In the genomic region with DNA sequence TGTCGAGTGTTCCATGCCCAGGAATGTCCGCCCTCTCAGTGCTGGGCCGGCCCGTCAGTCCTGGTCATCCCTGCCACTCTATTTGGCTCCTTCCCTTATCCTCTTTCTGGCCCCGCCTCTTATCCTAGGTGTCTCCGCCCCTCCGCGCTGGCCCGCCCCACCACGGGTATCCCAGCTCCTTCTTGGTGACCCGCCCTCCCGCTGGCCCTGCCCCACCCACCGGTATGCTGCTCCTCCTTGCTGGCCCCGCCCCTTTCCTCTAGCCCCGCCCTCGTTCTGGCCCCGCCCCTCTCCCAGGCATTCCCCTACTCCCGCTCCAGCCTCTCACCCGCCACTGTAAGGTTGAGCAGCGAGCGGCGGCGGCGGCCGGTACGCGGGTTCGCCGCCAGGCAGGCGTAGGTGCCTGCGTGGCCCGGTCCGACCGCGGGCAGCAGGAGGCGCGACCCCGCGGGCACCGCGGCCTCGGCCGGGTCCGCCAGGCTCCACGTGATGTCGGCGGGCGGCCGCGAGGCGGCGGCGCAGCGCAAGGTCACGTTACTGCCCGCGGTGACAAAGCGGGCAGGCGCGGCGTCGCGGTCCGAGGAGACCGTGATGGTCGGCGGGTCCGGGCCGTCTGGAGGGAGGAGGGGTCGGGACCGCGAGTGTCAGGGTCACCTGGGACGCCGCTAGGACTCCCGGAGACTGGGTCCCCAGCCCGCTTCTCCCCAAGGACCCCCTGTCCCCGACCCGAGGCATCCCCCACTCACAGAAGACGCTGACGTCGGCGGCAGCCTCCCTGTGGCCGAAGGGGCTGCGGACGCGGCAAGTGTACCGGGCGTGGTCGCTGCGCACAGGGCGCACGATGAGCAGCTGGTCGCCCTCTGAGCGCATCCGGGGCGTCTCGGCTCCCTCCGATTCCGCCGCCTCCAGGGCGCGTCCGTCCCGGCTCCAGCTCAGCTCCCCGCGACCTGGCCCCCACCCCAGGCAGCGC, we compare ENCODE assay signal across 8 cellular contexts. TPM values are rescaled to one million over a fixed set of nuclear protein-coding genes. Genes with fewer than 3 reads are reported as not detected.
DNase-seq lines count a peak whose midpoint lies in the region; TF ChIP-seq lines count a peak whose summit lies in the region.

No MANE protein-coding gene starts in this region.

- H4K20me1 ChIP-seq in MM.1S (ENCODE audit: insufficient read depth, low read length), result no peaks in the 10 kb centered on the region

- TF ChIP-seq CTCF in WERI-Rb-1 (IDR thresholded peaks at IDR 0.05; ENCODE audit: low read depth, low read length) (peak; percentile 26; the same call in 1 of the 2 replicates), breast epithelium (IDR thresholded peaks at IDR 0.05) (peak in 2 of 3 donors; percentile 18 to 61), MM.1S (IDR thresholded peaks at IDR 0.05; ENCODE audit: low read length) (no peak)

- no peaks in the 10 kb centered on the region for H3K9me2 ChIP-seq in MM.1S (replicated peaks; ENCODE audit: insufficient read depth, low read length)

- H3K4me2 ChIP-seq in MM.1S (ENCODE audit: low read depth, low read length), result no peak overlapping the region

- no peaks in the 10 kb centered on the region for H3F3A ChIP-seq in MM.1S (ENCODE audit: insufficient read depth, low read length)

- no peak overlapping the region for H3K9ac ChIP-seq in MM.1S (ENCODE audit: low read length)

- H3K9me3 ChIP-seq in WERI-Rb-1 (ENCODE audit: severe bottlenecking), result no peaks in the 10 kb centered on the region
- H3K9me3 ChIP-seq in breast epithelium, result no peaks in the 10 kb centered on the region
- no peaks in the 10 kb centered on the region for H3K9me3 ChIP-seq in MM.1S (replicated peaks; ENCODE audit: insufficient read depth, low read length)

- H2AFZ ChIP-seq in MM.1S (ENCODE audit: low read length), result no peak overlapping the region

- H3K27me3 ChIP-seq in H7 (ENCODE audit: control insufficient read depth, insufficient read depth, low read length) (peaks cover 9% of the 10 kb centered on the region), WERI-Rb-1 (ENCODE audit: insufficient read depth, low read depth, severe bottlenecking) (no peaks in the 10 kb centered on the region), breast epithelium (no peaks in the 10 kb centered on the region), MM.1S (replicated peaks; ENCODE audit: insufficient read depth, low read length) (no peaks in the 10 kb centered on the region)

- in situ Hi-C loops in G401 (cut with HindIII; ENCODE audit: low sequenced_read_pairs), result no loop called here

- intact Hi-C loops in breast epithelium (cut with DNase I; ENCODE audit: low total_unique reads), result no loop called here

- H3K4me1 ChIP-seq in breast epithelium (no peaks in the 10 kb centered on the region), MM.1S (ENCODE audit: low read length) (no peaks in the 10 kb centered on the region)

- H3K4me3 ChIP-seq in H7 (ENCODE audit: insufficient read depth, low read depth, low read length) (peak overlapping the region; percentile 79), WERI-Rb-1 (ENCODE audit: low read depth, low read length) (peak overlapping the region; percentile 49), breast epithelium (peak overlapping the region; percentile 49 to 80 (median 67)), skin epidermis (peak overlapping the region; percentile 38 to 69 (median 60)), MM.1S (ENCODE audit: low read length) (no peak overlapping the region)

- H3K27ac ChIP-seq in WERI-Rb-1, result peak overlapping the region; percentile 68
- H3K27ac ChIP-seq in breast epithelium, result peak overlapping the region; percentile 30 to 82
- peak overlapping the region in 17 of 21 experiments; percentile 21 to 79 (median 55) for H3K27ac ChIP-seq in skin epidermis
- H3K27ac ChIP-seq in MM.1S (ENCODE audit: low read length), result no peak overlapping the region

- H3K36me3 ChIP-seq in H7 (replicated peaks; ENCODE audit: control insufficient read depth, insufficient read depth, low read length) (no peaks in the 10 kb centered on the region; the same call in 1 of the 2 replicates), WERI-Rb-1 (peaks cover 3% of the 10 kb centered on the region; the same call in 1 of the 2 replicates), breast epithelium (no peaks in the 10 kb centered on the region), MM.1S (replicated peaks; ENCODE audit: insufficient read depth, low read length) (no peaks in the 10 kb centered on the region)

- no peak for TF ChIP-seq POLR2A in breast epithelium (IDR thresholded peaks at IDR 0.05)

- H3K79me2 ChIP-seq in MM.1S (ENCODE audit: low read length), result no peaks in the 10 kb centered on the region

- peak; percentile 97 for DNase-seq in G401 (ENCODE audit: low spot score)
- DNase-seq in H7, result peak; percentile 99
- peak; percentile 88 for DNase-seq in NAMALWA (ENCODE audit: low spot score)
- DNase-seq in WERI-Rb-1, result peak; percentile 99
- DNase-seq in breast epithelium (ENCODE audit: low spot score in 2 of 2), result peak; percentile 97 to 99
- peak; percentile 98 for DNase-seq in iPS-NIHi7 (ENCODE audit: extremely low spot score)
- DNase-seq in MM.1S, result no peak

RNA-seq across cellular contexts. Expression of gene VSIG10L, which starts 2.0 kb away (rescaled TPM):
- 9.3 and 9.5 TPM in 2 replicates for total RNA-seq in G401 (2014; rRNA removed; shearing (Covaris generic))
- 9.6 and 13.2 TPM in 2 replicates for total RNA-seq in H7 (2014; rRNA removed; shearing (Covaris generic))
- 1 to 10 TPM; 1.3 to 1.8 (median 1.8) TPM for total RNA-seq in breast epithelium

RNA-seq across cellular contexts. Expression of gene ETFB, which starts 26.2 kb away (rescaled TPM):
- total RNA-seq in G401 (2014; rRNA removed; shearing (Covaris generic)), result 122 and 148 TPM in 2 replicates
- 106 and 125 TPM in 2 replicates for total RNA-seq in H7 (2014; rRNA removed; shearing (Covaris generic))
- total RNA-seq in breast epithelium, result 100 to 1,000 TPM in 1 of 3 donors, 10 to 100 TPM in 2; 60.7 to 214 (median 88.5) TPM

RNA-seq across cellular contexts. Expression of gene IGLON5, which starts 28.5 kb away (rescaled TPM):
- total RNA-seq in G401 (2014; rRNA removed; shearing (Covaris generic)), result not detected in 2 replicates
- total RNA-seq in H7 (2014; rRNA removed; shearing (Covaris generic)), result 18.2 and 24.5 TPM in 2 replicates
- total RNA-seq in breast epithelium, result under 1 TPM in 1 of 3 donors, not detected in 2; 0.66 TPM

RNA-seq across cellular contexts. Expression of gene CLDND2, which starts 28.8 kb away (rescaled TPM):
- not detected in 2 replicates for total RNA-seq in G401 (2014; rRNA removed; shearing (Covaris generic))
- 0.89 and 1.2 TPM in 2 replicates for total RNA-seq in H7 (2014; rRNA removed; shearing (Covaris generic))
- total RNA-seq in breast epithelium, result not detected

RNA-seq across cellular contexts. Expression of gene NKG7, which starts 32.5 kb away (rescaled TPM):
- total RNA-seq in G401 (2014; rRNA removed; shearing (Covaris generic)), result not detected in 2 replicates
- not detected in 2 replicates for total RNA-seq in H7 (2014; rRNA removed; shearing (Covaris generic))
- 1 to 10 TPM in 1 of 3 donors, not detected in 2; 2.1 TPM for total RNA-seq in breast epithelium

Comparison
In these comparisons a context has a peak if more than half of its experiments do, and no peak if none do; other contexts are left out.
1. RNA of gene IGLON5, which starts 28.5 kb away (total RNA-seq): 18.2 to 24.5 TPM in H7; not detected in G401 and 0.66 TPM in breast epithelium; every median in the first group is over 10 times any median in the second.